8 cellular contexts compared by ENCODE assay signal in genomic region chr1:86833461-86834215, GRCh38.
DNase-seq lines count a peak whose midpoint lies in the region; ATAC-seq, FAIRE-seq and TF ChIP-seq lines count a peak whose summit lies in the region.

No MANE protein-coding gene starts in this region.

- H3K36me3 ChIP-seq in kidney (ENCODE audit: control insufficient read depth in 1 of 2, insufficient read depth in 2 of 2, low read length in 2 of 2), result no peaks in the 10 kb centered on the region

- POLR2A ChIA-PET in A549 (lab: Yijun Ruan, JAX), result interaction anchor here (0.6 to 1.0 kb wide), 2 partner anchors 80 to 120 kb away, joined by 3 to 10 read pairs; partner anchors contain the start of gene SELENOF

- no peak overlapping the region for H3K27ac ChIP-seq in A549
- H3K27ac ChIP-seq in VCaP, result no peak overlapping the region
- no peak overlapping the region for H3K27ac ChIP-seq in kidney (ENCODE audit: low read depth in 2 of 2, low read length in 2 of 2)

- intact Hi-C loops in kidney (cut with DNase I), result loop anchor here (10.0 kb wide), 1 partner anchor 251 kb away; no protein-coding TSS in a partner anchor

- H3K9me3 ChIP-seq in A549, result no peaks in the 10 kb centered on the region
- H3K9me3 ChIP-seq in kidney (ENCODE audit: control insufficient read depth in 1 of 2, low read length in 2 of 2), result no peaks in the 10 kb centered on the region

- TF ChIP-seq CTCF in A549 (IDR thresholded peaks at IDR 0.05) (peak; percentile 70), VCaP (conservative IDR thresholded peaks at IDR 0.05) (peak; percentile 79), cardiac fibroblast (IDR thresholded peaks at IDR 0.05; ENCODE audit: low read depth, low read length) (peak; percentile 54), kidney (IDR thresholded peaks at IDR 0.05; ENCODE audit: borderline replicate concordance, extremely low read depth, insufficient read depth) (peak; percentile 75)

- 0 out of 3 replicates have a peak, but pooled peaks cover 3% of the 10 kb centered on the region for H3K4me1 ChIP-seq in A549
- H3K4me1 ChIP-seq in kidney (ENCODE audit: control insufficient read depth in 1 of 2, insufficient read depth in 1 of 2, low read depth in 1 of 2, low read length in 2 of 2), result no peaks in the 10 kb centered on the region

- ATAC-seq in A549, result peak; percentile 97 to 99
- peak; percentile 90 for ATAC-seq in GM18502 (IDR thresholded peaks at IDR 0.05; ENCODE audit: poor library complexity, unreplicated experiment)
- ATAC-seq in HG03039 (IDR thresholded peaks at IDR 0.05; ENCODE audit: unreplicated experiment), result peak; percentile 68

- TF ChIP-seq RAD21 in A549 (conservative IDR thresholded peaks at IDR 0.05 in 1 of 2, IDR thresholded peaks at IDR 0.05 in 1 of 2), result peak; percentile 77 to 80

- H3K4me3 ChIP-seq in A549 (no peak overlapping the region), cardiac fibroblast (replicated peaks in 1 of 2; ENCODE audit: low read depth in 2 of 2, low read length in 2 of 2) (no peak overlapping the region), kidney (ENCODE audit: low read length in 2 of 2) (no peak overlapping the region)

- FAIRE-seq in A549 (lab: Jason Lieb, UNC) (no peak), kidney (lab: Jason Lieb, UNC) (peak; percentile 76)

- TF ChIP-seq POLR2A in A549 (IDR thresholded peaks at IDR 0.05; ENCODE audit: low read length), result no peak

- CTCF ChIA-PET in A549 (lab: Yijun Ruan, JAX), result interaction anchor here (0.7 to 2.3 kb wide), 25 partner anchors 10 to 261 kb away, joined by 3 to 12 read pairs (median 4); partner anchors contain the start of gene SELENOF

- DNase-seq in A549 (ENCODE audit: low read depth in 1 of 2, low spot score in 1 of 2), result peak; percentile 60 to 86
- peak; percentile 69 for DNase-seq in NCI-H2196 (lab: John Stamatoyannopoulos, UW; ENCODE audit: unreplicated experiment)
- peak; percentile 95 for DNase-seq in cardiac fibroblast (ENCODE audit: low read depth in 2 of 2)
- DNase-seq in kidney, result peak; percentile 77
- DNase-seq in stimulated activated CD4-positive, alpha-beta T cell treated with anti-CD3 and anti-CD28 coated beads, Interleukin-1b, Interleukin-23, amount 100 ng/mL, for 4 hours (ENCODE audit: low read depth in 2 of 2), result peak; percentile 31 to 46

- H3K9ac ChIP-seq in kidney (ENCODE audit: low read length in 2 of 2), result no peak overlapping the region

- H3K4me2 ChIP-seq in A549, result peak overlapping the region; percentile 15; the same call in 1 of the 3 replicates

- no peak for TF ChIP-seq EP300 in A549 (IDR thresholded peaks at IDR 0.05)

- 53% methylated on average over 17 of the region's 17 CpGs for WGBS in A549 (ENCODE audit: missing lambda C conversion rate)

TF ChIP-seq in A549, 52 proteins besides CTCF, POLR2A, EP300 and RAD21:
- TF ChIP-seq JUN (IDR thresholded peaks at IDR 0.05) (no peak), SMC3 (IDR thresholded peaks at IDR 0.05) (peak; percentile 83), CEBPB (IDR thresholded peaks at IDR 0.05) (peak; percentile 79 to 81; a peak in 3 of 4 replicates)

Comparison
In these comparisons a context has a peak if more than half of its experiments do, and no peak if none do; other contexts are left out.
1. DNase-seq: peak in every context shown above with its lines; median percentile 95 in cardiac fibroblast; 77 in kidney; 73 in A549; 69 in NCI-H2196; 38 in stimulated activated CD4-positive, alpha-beta T cell treated with anti-CD3 and anti-CD28 coated beads, Interleukin-1b, Interleukin-23, amount 100 ng/mL, for 4 hours.